14 cellular contexts compared by ENCODE assay signal in the genomic region with DNA sequence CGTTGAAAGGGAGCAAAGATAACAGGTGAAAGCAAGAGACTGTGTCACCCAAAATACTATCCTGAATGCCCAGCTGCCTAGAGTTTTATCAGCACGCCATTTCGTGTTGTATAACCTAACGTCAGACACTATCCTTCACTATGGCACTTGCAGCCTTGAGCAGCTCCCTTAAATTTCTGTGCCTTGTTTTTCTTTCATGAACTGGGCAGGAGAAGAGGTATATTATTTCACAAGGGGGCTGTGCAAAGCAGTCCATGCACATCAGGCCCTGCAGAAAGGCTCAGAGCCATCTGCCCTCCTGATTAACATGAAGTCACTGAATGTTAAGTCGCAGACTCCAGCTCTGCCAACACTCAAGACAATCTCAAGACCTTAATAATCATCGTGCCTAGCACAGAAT. TPM values are rescaled to one million over a fixed set of nuclear protein-coding genes. Genes with fewer than 3 reads are reported as not detected.
DNase-seq lines count a peak whose midpoint lies in the region; FAIRE-seq and TF ChIP-seq lines count a peak whose summit lies in the region.
"Had no signal": no experiment of that assay in that cellular context is flagged by ENCODE, and none has a peak within 500 bp of the region (broad histone marks: within the 10 kb centered on the region; RNA-seq: fewer than 3 reads in every experiment).

No MANE protein-coding gene starts in this region.

- H3K27ac ChIP-seq in HEK293 (ENCODE audit: extremely low read depth, low read depth, low read length) (no peak overlapping the region), H1 (ENCODE audit: low read depth, low read length) (no peak overlapping the region), neuronal stem cell (replicated peaks; ENCODE audit: low read length) (no peak overlapping the region)
- H3K27ac ChIP-seq: BLaER1 treated with 17β-estradiol and CSF1 and Interleukin-3, amounts not matched to agents 10 nM and 100 nM had no signal

- no peak overlapping the region for H3K56ac ChIP-seq in H1 (replicated peaks; ENCODE audit: insufficient read length, low read depth, low read length)

- H3K23ac ChIP-seq in H1 (ENCODE audit: insufficient read length) (no peak overlapping the region), neuronal stem cell (ENCODE audit: low read depth, low read length, poor library complexity) (no peak overlapping the region)

- H3K4ac ChIP-seq in H1 (replicated peaks; ENCODE audit: insufficient read length, low read depth, low read length) (no peak overlapping the region), neuronal stem cell (ENCODE audit: low read length) (peak overlapping the region; percentile 26)

- H2BK12ac ChIP-seq in H1 (ENCODE audit: low read depth, low read length) (no peak overlapping the region), neuronal stem cell (ENCODE audit: low read length) (no peak overlapping the region)

- H2BK5ac ChIP-seq in H1 (ENCODE audit: low read depth, low read length) (no peak overlapping the region), neuronal stem cell (ENCODE audit: low read length) (no peak overlapping the region)

- H3K9me3 ChIP-seq in HEK293 (ENCODE audit: control insufficient read depth, insufficient read depth, low read depth, low read length) (no peaks in the 10 kb centered on the region), H1 (ENCODE audit: insufficient read depth in 2 of 2, low read depth in 1 of 2, low read length in 1 of 2) (no peaks in the 10 kb centered on the region), neuronal stem cell (replicated peaks in 1 of 2; ENCODE audit: control insufficient read depth in 2 of 2, insufficient read depth in 1 of 2, low read depth in 1 of 2, low read length in 2 of 2) (no peaks in the 10 kb centered on the region)
- H3K9me3 ChIP-seq: BLaER1 treated with 17β-estradiol and CSF1 and Interleukin-3, amounts not matched to agents 10 nM and 100 nM had no signal

- H3K4me2 ChIP-seq in H1 (ENCODE audit: insufficient read depth in 1 of 2, low read depth in 2 of 2, low read length in 2 of 2) = no peak overlapping the region
- no peak overlapping the region for H3K4me2 ChIP-seq in neuronal stem cell (ENCODE audit: insufficient read depth, low read length, poor library complexity, severe bottlenecking)
- H3K4me2 ChIP-seq: BLaER1 treated with 17β-estradiol and CSF1 and Interleukin-3, amounts not matched to agents 10 nM and 100 nM; GM23338 had no signal

- no peak for FAIRE-seq in H1 (lab: Jason Lieb, UNC)
- FAIRE-seq: G401.6, GM12892, GM18507 had no signal

- CTCF ChIA-PET in HEK293 (lab: Yijun Ruan, JAX) = no interaction called here
- CTCF ChIA-PET in H1 (lab: Charles Lee; ENCODE audit: partially characterized antibody) = interaction anchor here (0.6 to 2.0 kb wide), 3 partner anchors 11 to 28 kb away, joined by 3 to 4 read pairs (median 3); no protein-coding TSS in a partner anchor

- H3K36me3 ChIP-seq in HEK293 (ENCODE audit: control insufficient read depth in 2 of 2, insufficient read depth in 1 of 2, low read length in 2 of 2) (no peaks in the 10 kb centered on the region), H1 (ENCODE audit: control insufficient read depth in 2 of 4, insufficient read depth in 4 of 4, low read length in 3 of 4) (no peaks in the 10 kb centered on the region), neuronal stem cell (replicated peaks in 1 of 2; ENCODE audit: control insufficient read depth in 2 of 2, insufficient read depth in 2 of 2, low read length in 2 of 2) (no peaks in the 10 kb centered on the region)
- H3K36me3 ChIP-seq: BLaER1 treated with 17β-estradiol and CSF1 and Interleukin-3, amounts not matched to agents 10 nM and 100 nM had no signal

- H3K23me2 ChIP-seq in H1 (ENCODE audit: low read depth, low read length) = no peaks in the 10 kb centered on the region

- H4K8ac ChIP-seq in H1 (ENCODE audit: extremely low read depth, insufficient read depth, low read length) (no peak overlapping the region), neuronal stem cell (ENCODE audit: low read depth, low read length) (no peak overlapping the region)

- no peak overlapping the region for H2BK15ac ChIP-seq in H1 (ENCODE audit: low read length)
- no peak overlapping the region for H2BK15ac ChIP-seq in neuronal stem cell (ENCODE audit: low read length)

- no peak overlapping the region for H2AFZ ChIP-seq in H1 (ENCODE audit: low read length)
- H2AFZ ChIP-seq in neuronal stem cell (ENCODE audit: low read length) = no peak overlapping the region
- H2AFZ ChIP-seq: GM23338 had no signal

- no peaks in the 10 kb centered on the region for H4K20me1 ChIP-seq in H1 (replicated peaks in 1 of 2; ENCODE audit: control insufficient read depth in 1 of 2, insufficient read depth in 2 of 2, low read length in 2 of 2)
- H4K20me1 ChIP-seq: BLaER1 treated with 17β-estradiol and CSF1 and Interleukin-3, amounts not matched to agents 10 nM and 100 nM had no signal

- 0 out of 2 replicates have a peak overlapping the region, but pooled peaks have one; percentile 24 for H2AK5ac ChIP-seq in H1 (ENCODE audit: low read depth, low read length)
- H2AK5ac ChIP-seq in neuronal stem cell (ENCODE audit: low read depth, low read length) = no peak overlapping the region

- H3K14ac ChIP-seq in H1 (ENCODE audit: insufficient read length) = no peak overlapping the region
- no peak overlapping the region for H3K14ac ChIP-seq in neuronal stem cell (ENCODE audit: low read length)

- no peak for TF ChIP-seq RAD21 in H1 (IDR thresholded peaks at IDR 0.05 in 1 of 2, conservative IDR thresholded peaks at IDR 0.05 in 1 of 2; ENCODE audit: low read depth in 2 of 2, low read length in 2 of 2)

- H3K4me3 ChIP-seq in HEK293 (ENCODE audit: low read depth, low read length) (no peak overlapping the region), H1 (ENCODE audit: extremely low read depth in 1 of 4, insufficient read depth in 2 of 4, low read depth in 3 of 4, low read length in 4 of 4) (no peak overlapping the region), neuronal stem cell (ENCODE audit: low read length in 2 of 2) (no peak overlapping the region)
- H3K4me3 ChIP-seq: BLaER1 treated with 17β-estradiol and CSF1 and Interleukin-3, amounts not matched to agents 10 nM and 100 nM; GM23338 had no signal

- H3K79me1 ChIP-seq in H1 (ENCODE audit: low read depth, low read length) (no peaks in the 10 kb centered on the region), neuronal stem cell (ENCODE audit: low read depth, low read length) (no peaks in the 10 kb centered on the region)

- TF ChIP-seq EP300 in H1 (IDR thresholded peaks at IDR 0.05; ENCODE audit: borderline replicate concordance in 1 of 2, low read depth in 2 of 2, low read length in 2 of 2) = no peak

- H3K79me2 ChIP-seq in H1 (ENCODE audit: control insufficient read depth in 1 of 2, insufficient read depth in 2 of 2, low read length in 2 of 2) = no peaks in the 10 kb centered on the region

- 84% methylated on average over 6 of the region's 6 CpGs; no CpG with 5 or more reads in 1 of the 2 experiments for whole genome bisulfite sequencing in H1 (ENCODE audit: extremely low coverage in 1 of 2, insufficient coverage in 1 of 2, insufficient read length in 1 of 2, insufficient replicate concordance in 2 of 2, low coverage in 1 of 2, low lambda C conversion rate in 2 of 2, missing lambda C conversion rate in 1 of 2), 2 experiments
- WGBS in neuronal stem cell (ENCODE audit: extremely low coverage in 2 of 2, insufficient read length in 2 of 2, insufficient replicate concordance in 1 of 2), 2 donors = no CpG with 5 or more reads among the region's 6 CpGs

- POLR2A ChIA-PET in HEK293 (lab: Yijun Ruan, JAX) (no interaction called here), H1 (lab: Charles Lee; ENCODE audit: partially characterized antibody) (no interaction called here)

- H3K9ac ChIP-seq in H1 (replicated peaks in 1 of 4; ENCODE audit: extremely low read depth in 1 of 4, low read depth in 3 of 4, low read length in 3 of 4) = no peak overlapping the region
- H3K9ac ChIP-seq in neuronal stem cell (ENCODE audit: low read depth, low read length, poor library complexity) = no peak overlapping the region
- H3K9ac ChIP-seq: BLaER1 treated with 17β-estradiol and CSF1 and Interleukin-3, amounts not matched to agents 10 nM and 100 nM had no signal

- H3K4me1 ChIP-seq in HEK293 (ENCODE audit: control insufficient read depth, insufficient read depth, low read length) = no peaks in the 10 kb centered on the region
- no peaks in the 10 kb centered on the region for H3K4me1 ChIP-seq in H1 (replicated peaks in 1 of 4; ENCODE audit: control insufficient read depth in 3 of 4, insufficient read depth in 4 of 4, low read length in 3 of 4)
- H3K4me1 ChIP-seq in neuronal stem cell (ENCODE audit: control insufficient read depth in 2 of 2, insufficient read depth in 1 of 2, low read depth in 1 of 2, low read length in 2 of 2) = no peaks in the 10 kb centered on the region

- H2BK120ac ChIP-seq in H1 (replicated peaks; ENCODE audit: low read depth, low read length) (no peak overlapping the region), neuronal stem cell (ENCODE audit: low read depth, low read length) (no peak overlapping the region)

- H4K91ac ChIP-seq in H1 (replicated peaks; ENCODE audit: insufficient read length, low read length) (no peak overlapping the region), neuronal stem cell (ENCODE audit: low read depth, low read length, poor library complexity) (no peak overlapping the region)

- TF ChIP-seq CTCF in HEK293 (tag by site-specific recombination; IDR thresholded peaks at IDR 0.05) (no peak), H1 (IDR thresholded peaks at IDR 0.05; ENCODE audit: control extremely low read depth in 1 of 3, insufficient read depth in 1 of 3, low read depth in 1 of 3, low read length in 3 of 3) (no peak)

- H3K18ac ChIP-seq in H1 (ENCODE audit: extremely low read depth, low read length) (no peak overlapping the region), neuronal stem cell (ENCODE audit: low read length) (no peak overlapping the region)

- DNase-seq in DMS 273 (lab: John Stamatoyannopoulos, UW; ENCODE audit: unreplicated experiment) = peak; percentile 70
- no peak for DNase-seq in H1 (ENCODE audit: low read depth in 1 of 2, low spot score in 2 of 2)
- no peak for DNase-seq in neuronal stem cell (ENCODE audit: low spot score)
- no peak for DNase-seq in NCI-H446 (lab: John Stamatoyannopoulos, UW)
- no peak for DNase-seq in cortex of kidney (lab: John Stamatoyannopoulos, UW)
- DNase-seq: Calu3; CD8-positive, alpha-beta T cell; H7 had no signal

- no peak overlapping the region for H4K5ac ChIP-seq in H1 (ENCODE audit: insufficient read length, low read depth, low read length)

- no peak overlapping the region for H2BK20ac ChIP-seq in H1 (ENCODE audit: low read length)

- TF ChIP-seq POLR2A in H1 (IDR thresholded peaks at IDR 0.05; ENCODE audit: control extremely low read depth in 1 of 2, low read depth in 2 of 2, low read length in 2 of 2) = no peak

- H3K27me3 ChIP-seq in H1 (replicated peaks in 1 of 4; ENCODE audit: control insufficient read depth in 3 of 4, extremely low read depth in 1 of 4, insufficient read depth in 3 of 4, low read length in 3 of 4) = no peaks in the 10 kb centered on the region
- no peaks in the 10 kb centered on the region for H3K27me3 ChIP-seq in neuronal stem cell (ENCODE audit: control insufficient read depth in 3 of 3, insufficient read depth in 3 of 3, low read depth in 1 of 3, low read length in 3 of 3)
- H3K27me3 ChIP-seq: BLaER1 treated with 17β-estradiol and CSF1 and Interleukin-3, amounts not matched to agents 10 nM and 100 nM had no signal

RNA-seq across cellular contexts. Expression of gene CIT, which starts 52.9 kb away (rescaled TPM):
- total RNA-seq in H1 (2021; fragmentation: NEBNext Ultra II Directional; extraction: Animal tissue kit (Norgen Biotek cat#: 25700)) = 50.1 and 60.9 TPM in 2 replicates
- polyA plus RNA-seq in H1 (2011; rRNA removed) = 17.1 and 29.1 TPM in 2 replicates
- 19.6 TPM for polyA plus RNA-seq in H1 (2011; cell fraction: cytosol; rRNA removed)
- polyA plus RNA-seq in H1 (2011; cell fraction: nucleus; rRNA removed) = 80.0 TPM
- polyA plus RNA-seq in H1 (2012, experiment 1 of 2) = 23.1 to 26.8 TPM (median 24.7 TPM) in 4 replicates
- polyA plus RNA-seq in H1 (2012, experiment 2 of 2) = 1.6 TPM
- polyA plus RNA-seq in H1 (2013, experiment 1 of 2) = 19.6 TPM
- 18.8 TPM for polyA plus RNA-seq in H1 (2013, experiment 2 of 2)
- polyA minus RNA-seq in H1 (2011; rRNA and poly(A)+ RNA removed) = 55.4 and 60.2 TPM in 2 replicates
- 39.8 TPM for polyA minus RNA-seq in H1 (2011; cell fraction: cytosol; rRNA and poly(A)+ RNA removed)
- 77.3 TPM for polyA minus RNA-seq in H1 (2011; cell fraction: nucleus; rRNA and poly(A)+ RNA removed)
- polyA plus RNA-seq in neuronal stem cell (2013, experiment 1 of 2) = 26.8 TPM
- polyA plus RNA-seq in neuronal stem cell (2013, experiment 2 of 2) = 28.7 TPM

RNA-seq across cellular contexts. Expression of gene BICDL1, which starts 59.1 kb away (rescaled TPM):
- total RNA-seq in H1 (2021; fragmentation: NEBNext Ultra II Directional; extraction: Animal tissue kit (Norgen Biotek cat#: 25700)) = 25.9 and 26.9 TPM in 2 replicates
- 17.2 and 18.4 TPM in 2 replicates for polyA plus RNA-seq in H1 (2011; rRNA removed)
- 23.6 TPM for polyA plus RNA-seq in H1 (2011; cell fraction: cytosol; rRNA removed)
- polyA plus RNA-seq in H1 (2011; cell fraction: nucleus; rRNA removed) = 104 TPM
- 20.1 to 29.4 TPM (median 24.4 TPM) in 4 replicates for polyA plus RNA-seq in H1 (2012, experiment 1 of 2)
- polyA plus RNA-seq in H1 (2012, experiment 2 of 2) = 10.7 TPM
- 20.7 TPM for polyA plus RNA-seq in H1 (2013, experiment 1 of 2)
- polyA plus RNA-seq in H1 (2013, experiment 2 of 2) = 18.4 TPM
- 7.9 and 11.2 TPM in 2 replicates for polyA minus RNA-seq in H1 (2011; rRNA and poly(A)+ RNA removed)
- polyA minus RNA-seq in H1 (2011; cell fraction: cytosol; rRNA and poly(A)+ RNA removed) = 11.3 TPM
- 12.6 TPM for polyA minus RNA-seq in H1 (2011; cell fraction: nucleus; rRNA and poly(A)+ RNA removed)
- polyA plus RNA-seq in neuronal stem cell (2013, experiment 1 of 2) = 1.1 TPM
- 0.94 TPM for polyA plus RNA-seq in neuronal stem cell (2013, experiment 2 of 2)
